ENCODE assay signal across 21 cellular contexts in genomic region chr6:111342913-111343312, GRCh38.
DNase-seq lines count a peak whose midpoint lies in the region; ATAC-seq and TF ChIP-seq lines count a peak whose summit lies in the region.
"Had no signal": no experiment of that assay in that cellular context is flagged by ENCODE, and none has a peak within 500 bp of the region (broad histone marks: within the 10 kb centered on the region; RNA-seq: fewer than 3 reads in every experiment).

No MANE protein-coding gene starts in this region.

- no peak overlapping the region for H2BK20ac ChIP-seq in IMR-90 (ENCODE audit: low read depth, low read length)

- in situ Hi-C loops in IMR-90 (cut with MboI; ENCODE audit: low sequenced_read_pairs), result no loop called here

- H3K4ac ChIP-seq in IMR-90 (ENCODE audit: low read depth, low read length), result no peak overlapping the region

- H3K23ac ChIP-seq in IMR-90 (ENCODE audit: low read depth, low read length), result no peak overlapping the region

- no peaks in the 10 kb centered on the region for H4K20me1 ChIP-seq in IMR-90 (ENCODE audit: insufficient read depth, low read length)

- no peak overlapping the region for H4K5ac ChIP-seq in IMR-90 (ENCODE audit: low read depth, low read length)

- no peaks in the 10 kb centered on the region for H3K4me1 ChIP-seq in IMR-90 (ENCODE audit: control insufficient read depth, insufficient read depth, low read length)
- H3K4me1 ChIP-seq: adrenal gland, foreskin keratinocyte, left lung, right atrium auricular region had no signal

- no peak overlapping the region for H4K8ac ChIP-seq in IMR-90 (ENCODE audit: low read depth in 2 of 2, low read length in 2 of 2)

- no CpG with 5 or more reads among the region's 1 CpG for WGBS in IMR-90 (ENCODE audit: extremely low coverage in 2 of 2, insufficient read length in 1 of 2), 2 experiments

- no peak for TF ChIP-seq RAD21 in IMR-90 (IDR thresholded peaks at IDR 0.05; ENCODE audit: low read length)

- peaks cover 2 to 5% of the 10 kb centered on the region in 2 experiments; a peak in 2 of 4 replicates for H3K79me1 ChIP-seq in IMR-90 (ENCODE audit: low read depth in 1 of 2, low read length in 2 of 2)

- ATAC-seq in IMR-90 (ENCODE audit: low read depth), result no peak
- ATAC-seq in activated naive CD8-positive, alpha-beta T cell treated with anti-CD3 and anti-CD28 coated beads, Interleukin-2, amount 50 U/mL, for 24 hours, result no peak
- ATAC-seq in T-cell (replicated peaks in 1 of 4), result no peak
- ATAC-seq: CD8-positive, alpha-beta T cell; foreskin keratinocyte; left lung had no signal

- no peak overlapping the region for H2BK5ac ChIP-seq in IMR-90 (ENCODE audit: low read depth, low read length, poor library complexity, severe bottlenecking)

- no peaks in the 10 kb centered on the region for H3K27me3 Mint-ChIP-seq in activated CD4-positive, alpha-beta T cell treated with anti-CD3 and anti-CD28 coated beads, Interleukin-2, amount 10 ng/mL, durations not matched to agents 24 days and 14 days
- no peaks in the 10 kb centered on the region for H3K27me3 Mint-ChIP-seq in activated naive CD8-positive, alpha-beta T cell treated with anti-CD3 and anti-CD28 coated beads, Interleukin-2, amount 50 U/mL, for 24 hours
- H3K27me3 Mint-ChIP-seq in T-cell, result no peaks in the 10 kb centered on the region
- H3K27me3 Mint-ChIP-seq: naive B cell had no signal

- no peak overlapping the region for H2AK9ac ChIP-seq in IMR-90 (replicated peaks; ENCODE audit: low read depth, low read length, poor library complexity)

- intact Hi-C loops in activated CD4-positive, alpha-beta T cell treated with anti-CD3 and anti-CD28 coated beads, Interleukin-2, amount 10 ng/mL, durations not matched to agents 24 days and 14 days (cut with micrococcal nuclease), result no loop called here
- intact Hi-C loops in IMR-90 (cut with micrococcal nuclease), result no loop called here

- dilution Hi-C loops in IMR-90 (cut with HindIII; ENCODE audit: low sequenced_read_pairs, unreplicated experiment), result no loop called here

- no peak for TF ChIP-seq CTCF in IMR-90 (conservative IDR thresholded peaks at IDR 0.05; ENCODE audit: low read depth, low read length)
- TF ChIP-seq CTCF in fibroblast of the aortic adventitia (IDR thresholded peaks at IDR 0.05; ENCODE audit: insufficient read depth, low read length), result no peak

- H3K27me3 ChIP-seq in IMR-90 (ENCODE audit: control insufficient read depth, insufficient read depth, low read length) (no peaks in the 10 kb centered on the region), MG63 (no peaks in the 10 kb centered on the region)
- H3K27me3 ChIP-seq: adrenal gland, cardiac muscle cell, foreskin keratinocyte, left lung, ovary, right atrium auricular region had no signal

- peaks cover 25% of the 10 kb centered on the region for H3K36me3 ChIP-seq in IMR-90 (ENCODE audit: control insufficient read depth, insufficient read depth, low read length)
- peaks cover 23% of the 10 kb centered on the region for H3K36me3 ChIP-seq in MG63
- H3K36me3 ChIP-seq: ovary had no signal

- no peak overlapping the region for H3K18ac ChIP-seq in IMR-90 (ENCODE audit: low read depth, low read length)

- no peak overlapping the region for H3K27ac ChIP-seq in IMR-90 (ENCODE audit: insufficient read depth, low read length)
- H3K27ac ChIP-seq: adrenal gland, cardiac muscle cell, foreskin keratinocyte, left lung, ovary, right atrium auricular region had no signal

- peaks cover 31% of the 10 kb centered on the region for H3K36me3 Mint-ChIP-seq in activated CD4-positive, alpha-beta T cell treated with anti-CD3 and anti-CD28 coated beads, Interleukin-2, amount 10 ng/mL, durations not matched to agents 24 days and 14 days (ENCODE audit: low read depth)
- peaks cover 22% of the 10 kb centered on the region for H3K36me3 Mint-ChIP-seq in activated naive CD8-positive, alpha-beta T cell treated with anti-CD3 and anti-CD28 coated beads, Interleukin-2, amount 50 U/mL, for 24 hours (ENCODE audit: low read depth)
- peaks cover 46% of the 10 kb centered on the region for H3K36me3 Mint-ChIP-seq in T-cell

- POLR2A ChIA-PET in IMR-90 (lab: Charles Lee; ENCODE audit: unreplicated experiment) (no interaction called here), T-cell (lab: Charles Lee) (no interaction called here)

- H2BK120ac ChIP-seq in IMR-90 (ENCODE audit: low read depth, low read length), result no peak overlapping the region

- H3K9ac ChIP-seq in IMR-90 (ENCODE audit: low read depth, low read length), result no peak overlapping the region

- H3K27ac Mint-ChIP-seq in activated CD4-positive, alpha-beta T cell treated with anti-CD3 and anti-CD28 coated beads, Interleukin-2, amount 10 ng/mL, durations not matched to agents 24 days and 14 days, result peak overlapping the region; percentile 12
- peak overlapping the region; percentile 45 for H3K27ac Mint-ChIP-seq in activated naive CD8-positive, alpha-beta T cell treated with anti-CD3 and anti-CD28 coated beads, Interleukin-2, amount 50 U/mL, for 24 hours
- H3K27ac Mint-ChIP-seq in T-cell, result no peak overlapping the region
- H3K27ac Mint-ChIP-seq: CD8-positive, alpha-beta T cell had no signal

- CTCF ChIA-PET in IMR-90 (lab: Yijun Ruan, JAX), result no interaction called here
- CTCF ChIA-PET in T-cell (lab: Charles Lee), result no interaction called here

- BruUV-seq in IMR-90 (replicated peaks; lab: Mats Ljungman, UMichigan), result no TSS peak

- H2BK15ac ChIP-seq in IMR-90 (ENCODE audit: low read depth, low read length), result no peak overlapping the region

- no peak overlapping the region for H2AFZ ChIP-seq in IMR-90 (replicated peaks; ENCODE audit: low read length, poor library complexity)

- H3K4me1 Mint-ChIP-seq in activated CD4-positive, alpha-beta T cell treated with anti-CD3 and anti-CD28 coated beads, Interleukin-2, amount 10 ng/mL, durations not matched to agents 24 days and 14 days, result peaks cover 13% of the 10 kb centered on the region
- H3K4me1 Mint-ChIP-seq in activated naive CD8-positive, alpha-beta T cell treated with anti-CD3 and anti-CD28 coated beads, Interleukin-2, amount 50 U/mL, for 24 hours, result peaks cover 22% of the 10 kb centered on the region
- H3K4me1 Mint-ChIP-seq in T-cell, result no peaks in the 10 kb centered on the region
- H3K4me1 Mint-ChIP-seq: naive B cell had no signal

- H3K9me3 ChIP-seq in IMR-90 (ENCODE audit: control insufficient read depth, insufficient read depth, low read length), result no peaks in the 10 kb centered on the region
- no peaks in the 10 kb centered on the region for H3K9me3 ChIP-seq in MG63
- H3K9me3 ChIP-seq: adrenal gland, left lung, ovary, right atrium auricular region had no signal

- DNase-seq in activated CD4-positive, alpha-beta T cell treated with anti-CD3 and anti-CD28 coated beads, Interleukin-2, amount 10 ng/mL, durations not matched to agents 24 days and 14 days, result no peak
- no peak for DNase-seq in activated CD4-positive, alpha-beta T cell treated with anti-CD3 and anti-CD28 coated beads, Interleukin-2, amount 50 U/mL, for 4 hours
- DNase-seq in IMR-90, result peak; percentile 54
- DNase-seq in activated naive CD8-positive, alpha-beta T cell treated with anti-CD3 and anti-CD28 coated beads, Interleukin-2, amount 50 U/mL, for 24 hours, result no peak
- peak; percentile 37 for DNase-seq in fibroblast of the aortic adventitia (ENCODE audit: low read depth)
- DNase-seq in T-cell, result no peak
- no peak for DNase-seq in SKM-1 (lab: John Stamatoyannopoulos, UW; ENCODE audit: unreplicated experiment)
- DNase-seq in MG63, result no peak
- DNase-seq: adrenal gland; AML-193; CD8-positive, alpha-beta T cell; GDM1; left lung; naive B cell; NCI-H446 treated with DMSO at 0.1 percent for 48 hours; ovary; stimulated activated CD4-positive, alpha-beta T cell treated with anti-CD3 and anti-CD28 coated beads, Interleukin-4, amount 100 ng/mL, for 24 hours; trophoblast cell had no signal

- no peak overlapping the region for H2AK5ac ChIP-seq in IMR-90 (ENCODE audit: low read depth, low read length)

- H3K4me3 ChIP-seq in IMR-90 (ENCODE audit: insufficient read depth, low read depth, low read length) (no peak overlapping the region), fibroblast of the aortic adventitia (ENCODE audit: low read depth, low read length) (no peak overlapping the region), MG63 (no peak overlapping the region)
- H3K4me3 ChIP-seq: adrenal gland, cardiac muscle cell, left lung, ovary, right atrium auricular region had no signal

- no peak overlapping the region for H3K4me3 Mint-ChIP-seq in activated CD4-positive, alpha-beta T cell treated with anti-CD3 and anti-CD28 coated beads, Interleukin-2, amount 10 ng/mL, durations not matched to agents 24 days and 14 days
- H3K4me3 Mint-ChIP-seq in activated naive CD8-positive, alpha-beta T cell treated with anti-CD3 and anti-CD28 coated beads, Interleukin-2, amount 50 U/mL, for 24 hours, result no peak overlapping the region
- H3K4me3 Mint-ChIP-seq in T-cell, result no peak overlapping the region
- H3K4me3 Mint-ChIP-seq: CD8-positive, alpha-beta T cell; naive B cell had no signal

- H3K9me3 Mint-ChIP-seq in activated CD4-positive, alpha-beta T cell treated with anti-CD3 and anti-CD28 coated beads, Interleukin-2, amount 10 ng/mL, durations not matched to agents 24 days and 14 days, result no peaks in the 10 kb centered on the region
- H3K9me3 Mint-ChIP-seq in activated naive CD8-positive, alpha-beta T cell treated with anti-CD3 and anti-CD28 coated beads, Interleukin-2, amount 50 U/mL, for 24 hours, result no peaks in the 10 kb centered on the region
- no peaks in the 10 kb centered on the region for H3K9me3 Mint-ChIP-seq in T-cell
- H3K9me3 Mint-ChIP-seq: CD8-positive, alpha-beta T cell; naive B cell had no signal

- H3K9me1 ChIP-seq in IMR-90 (ENCODE audit: insufficient read depth, low read length), result 0 out of 2 replicates have a peak, but pooled peaks cover 3% of the 10 kb centered on the region

- H3K4me2 ChIP-seq in IMR-90 (ENCODE audit: low read depth, low read length), result no peak overlapping the region

- no peak for TF ChIP-seq POLR2A in IMR-90 (IDR thresholded peaks at IDR 0.05; ENCODE audit: low read depth, low read length)

- H3K56ac ChIP-seq in IMR-90 (ENCODE audit: extremely low read depth, insufficient read depth, low read length), result no peak overlapping the region

- H4K91ac ChIP-seq in IMR-90 (ENCODE audit: insufficient read depth, low read depth, low read length), result no peak overlapping the region

- H3K14ac ChIP-seq in IMR-90 (replicated peaks; ENCODE audit: low read depth, low read length), result no peak overlapping the region

TF ChIP-seq in IMR-90, 13 proteins besides CTCF, POLR2A, EP300 and RAD21 (continues in another document):
- TF ChIP-seq ELK1 (IDR thresholded peaks at IDR 0.05; ENCODE audit: borderline replicate concordance, low read depth, low read length), result no peak

Comparison
In these comparisons a context has a peak if more than half of its experiments do, and no peak if none do; other contexts are left out.
1. DNase-seq: peak in IMR-90 (single experiment) and fibroblast of the aortic adventitia (single experiment); none in activated CD4-positive, alpha-beta T cell treated with anti-CD3 and anti-CD28 coated beads, Interleukin-2, amount 10 ng/mL, durations not matched to agents 24 days and 14 days (single experiment), activated CD4-positive, alpha-beta T cell treated with anti-CD3 and anti-CD28 coated beads, Interleukin-2, amount 50 U/mL, for 4 hours (0 of 2), activated naive CD8-positive, alpha-beta T cell treated with anti-CD3 and anti-CD28 coated beads, Interleukin-2, amount 50 U/mL, for 24 hours (single experiment), T-cell (0 of 34), SKM-1 (single experiment) and MG63 (single experiment).
2. H3K27ac Mint-ChIP-seq: peak in activated CD4-positive, alpha-beta T cell treated with anti-CD3 and anti-CD28 coated beads, Interleukin-2, amount 10 ng/mL, durations not matched to agents 24 days and 14 days (single experiment) and activated naive CD8-positive, alpha-beta T cell treated with anti-CD3 and anti-CD28 coated beads, Interleukin-2, amount 50 U/mL, for 24 hours (single experiment); none in T-cell (0 of 2).